In genomic region chr9:30796806-30797205, GRCh38 we compare ENCODE assay signal across 27 cellular contexts.
A peak's percentile ranks its signal among the peaks of the same experiment; 100 is the strongest.
DNase-seq lines count a peak whose midpoint lies in the region; ATAC-seq and TF ChIP-seq lines count a peak whose summit lies in the region.
"Had no signal": no experiment of that assay in that cellular context is flagged by ENCODE, and none has a peak within 500 bp of the region (broad histone marks: within the 10 kb centered on the region; RNA-seq: fewer than 3 reads in every experiment).

No MANE protein-coding gene starts in this region.

- ATAC-seq in GM19035 (IDR thresholded peaks at IDR 0.05; ENCODE audit: unreplicated experiment) (no peak), HG03442 (IDR thresholded peaks at IDR 0.05; ENCODE audit: unreplicated experiment) (no peak)
- ATAC-seq: activated CD4-positive, CD25-positive, alpha-beta regulatory T cell treated with anti-CD3 and anti-CD28 coated beads, Interleukin-2, amount 50 U/mL, for 24 hours; left cardiac atrium had no signal

- H3K9me3 ChIP-seq in BE2C: no peaks in the 10 kb centered on the region
- H3K9me3 ChIP-seq: colonic mucosa, thyroid gland had no signal

- no peaks in the 10 kb centered on the region for H3K27me3 ChIP-seq in BE2C
- H3K27me3 ChIP-seq: colonic mucosa, thyroid gland had no signal

- H3K36me3 ChIP-seq in BE2C: no peaks in the 10 kb centered on the region
- H3K36me3 ChIP-seq: colonic mucosa, thyroid gland had no signal

- TF ChIP-seq RAD21 in Ishikawa (IDR thresholded peaks at IDR 0.05; ENCODE audit: low read depth): no peak

- peak; percentile 57 for DNase-seq in BE2C
- DNase-seq in NCI-H2227 treated with DMSO at 0.1 percent for 48 hours (lab: John Stamatoyannopoulos, UW): peak; percentile 15
- DNase-seq in fibroblast of pulmonary artery (ENCODE audit: low read depth): peak; percentile 11
- no peak for DNase-seq in DMS153 treated with DMSO at 0.1 percent for 48 hours (lab: John Stamatoyannopoulos, UW; ENCODE audit: unreplicated experiment)
- DNase-seq in RWPE1 (ENCODE audit: low spot score): no peak
- DNase-seq: activated CD4-positive, alpha-beta memory T cell treated with anti-CD3 and anti-CD28 coated beads, Interleukin-2, amount 10 ng/mL, durations not matched to agents 7 days and 5 days; activated effector memory CD4-positive, alpha-beta T cell treated with Interleukin-2 at 50 U/mL for 16 hours; activated naive CD8-positive, alpha-beta T cell treated with anti-CD3 and anti-CD28 coated beads, Interleukin-2, amount 10 ng/mL, durations not matched to agents 7 days and 5 days; CD4-positive, alpha-beta T cell; colonic mucosa; DMS53; endodermal cell; GF-D8; left cardiac atrium; mesenchymal stem cell; NCI-H510A treated with DMSO at 0.1 percent for 48 hours; nucleus accumbens; Right ventricle myocardium superior; stimulated activated CD4-positive, alpha-beta T cell treated with anti-CD3 and anti-CD28 coated beads, Interleukin-4, amount 100 ng/mL, for 24 hours; stimulated activated naive CD4-positive, alpha-beta T cell treated with Interleukin-2 at 50 U/mL for 16 hours; thyroid gland had no signal

- no peak for TF ChIP-seq CTCF in BE2C (IDR thresholded peaks at IDR 0.05; ENCODE audit: low read depth, low read length)
- no peak for TF ChIP-seq CTCF in fibroblast of pulmonary artery (IDR thresholded peaks at IDR 0.05; ENCODE audit: low read length, missing control alignments)
- no peak for TF ChIP-seq CTCF in RWPE1 (conservative IDR thresholded peaks at IDR 0.05; ENCODE audit: low read depth)

- no peak overlapping the region for H3K27ac ChIP-seq in RWPE1
- H3K27ac ChIP-seq: colonic mucosa, KMS-11, thyroid gland had no signal

- TF ChIP-seq EP300 in Ishikawa (IDR thresholded peaks at IDR 0.05; ENCODE audit: borderline replicate concordance): no peak

- H3K4me3 ChIP-seq in BE2C (ENCODE audit: low read depth, low read length): no peak overlapping the region
- H3K4me3 ChIP-seq in fibroblast of pulmonary artery (replicated peaks; ENCODE audit: low read depth, low read length): no peak overlapping the region
- H3K4me3 ChIP-seq: colonic mucosa, smooth muscle cell, thyroid gland had no signal

- H3K4me1 ChIP-seq in BE2C: peaks cover 9% of the 10 kb centered on the region
- H3K4me1 ChIP-seq: colonic mucosa, thyroid gland had no signal

- CTCF ChIA-PET in RWPE1 (lab: Yijun Ruan, JAX): no interaction called here

- POLR2A ChIA-PET in RWPE1 (lab: Yijun Ruan, JAX; ENCODE audit: low non-redundant PET): no interaction called here

TF ChIP-seq in Ishikawa, 13 proteins besides CTCF, POLR2A, EP300 and RAD21:
- peak; percentile 26; the same call in 1 of the 2 replicates for TF ChIP-seq NFIC (IDR thresholded peaks at IDR 0.05)
- peak; percentile 62; the same call in 1 of the 2 replicates for TF ChIP-seq CEBPB (IDR thresholded peaks at IDR 0.05)
- TF ChIP-seq USF1 (IDR thresholded peaks at IDR 0.05): no peak

Comparison
In these comparisons a context has a peak if more than half of its experiments do, and no peak if none do; other contexts are left out.
1. DNase-seq: peak in BE2C (single experiment), NCI-H2227 treated with DMSO at 0.1 percent for 48 hours (single experiment) and fibroblast of pulmonary artery (single experiment); none in DMS153 treated with DMSO at 0.1 percent for 48 hours (single experiment) and RWPE1 (single experiment).